Comparison of ENCODE assay signal across 22 cellular contexts in the genomic region with DNA sequence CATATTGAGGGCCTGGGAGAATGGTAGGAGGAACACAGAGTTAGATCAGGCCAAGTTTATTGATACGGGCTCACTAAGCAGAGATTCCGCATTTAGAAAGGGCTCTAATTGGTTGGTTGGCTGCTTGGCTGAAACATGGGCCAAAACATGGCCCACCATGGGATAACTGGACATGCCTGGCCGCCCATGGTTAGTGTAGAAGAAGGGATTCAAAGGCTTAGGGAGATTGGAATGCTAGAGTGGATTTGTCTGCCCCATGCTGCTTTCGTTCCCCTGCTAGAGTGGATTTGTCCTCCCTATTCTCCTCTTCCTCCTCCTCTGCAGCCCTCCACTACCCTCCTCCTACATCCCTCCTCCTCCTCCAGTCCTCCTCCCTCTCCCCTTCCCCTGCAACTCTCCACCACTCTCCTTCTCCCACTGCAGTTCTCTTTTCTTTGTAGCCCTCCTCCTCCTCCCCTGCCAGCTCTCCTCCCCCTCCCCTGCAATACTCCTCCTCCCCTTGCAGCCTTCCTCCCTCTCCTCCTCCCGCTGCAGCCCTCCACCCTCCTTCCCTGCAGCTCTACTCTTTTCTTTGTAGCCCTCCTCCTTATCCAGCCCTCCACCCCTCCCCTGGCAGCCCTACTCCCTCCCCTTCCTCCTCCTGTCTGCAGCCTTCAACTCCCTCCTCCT. TPM values are rescaled to one million over a fixed set of nuclear protein-coding genes. Genes with fewer than 3 reads are reported as not detected.
DNase-seq lines count a peak whose midpoint lies in the region; ATAC-seq, FAIRE-seq and TF ChIP-seq lines count a peak whose summit lies in the region.
"Had no signal": no experiment of that assay in that cellular context is flagged by ENCODE, and none has a peak within 500 bp of the region (broad histone marks: within the 10 kb centered on the region; RNA-seq: fewer than 3 reads in every experiment).

No MANE protein-coding gene starts in this region.

- no peak overlapping the region for H3K4me3 Mint-ChIP-seq in chondrocyte (ENCODE audit: unreplicated experiment)
- H3K4me3 Mint-ChIP-seq: HFFc6 had no signal

- ATAC-seq in HG02840 (IDR thresholded peaks at IDR 0.05; ENCODE audit: low FRiP score, unreplicated experiment) (no peak), GM19035 (IDR thresholded peaks at IDR 0.05; ENCODE audit: unreplicated experiment) (no peak)

- peaks cover 0 to 7% of the 10 kb centered on the region in 2 experiments for H3K36me3 ChIP-seq in HEK293 (ENCODE audit: control insufficient read depth in 2 of 2, insufficient read depth in 1 of 2, low read length in 2 of 2)
- H3K36me3 ChIP-seq in spleen: peaks cover 0 to 51% (median 5%) of the 10 kb centered on the region in 6 donors

- H3K27ac ChIP-seq in HEK293 (ENCODE audit: extremely low read depth, low read depth, low read length) (no peak overlapping the region), spleen (no peak overlapping the region)
- H3K27ac ChIP-seq: RWPE1 had no signal

- H3K27me3 Mint-ChIP-seq in chondrocyte (ENCODE audit: low read depth): no peaks in the 10 kb centered on the region

- H3K27me3 ChIP-seq in spleen (replicated peaks in 1 of 7): no peaks in the 10 kb centered on the region
- H3K27me3 ChIP-seq: MG63 had no signal

- DNase-seq in chondrocyte (ENCODE audit: low spot score) (peak; percentile 14), mesenteric fat pad (ENCODE audit: low spot score) (peak; percentile 60), spleen (peak; percentile 41), GM12892 (ENCODE audit: insufficient read length) (no peak), inferior parietal cortex (ENCODE audit: extremely low spot score) (no peak)
- DNase-seq: ACHN, Caco-2, DMS153, EL, HFFc6, Karpas-422, MG63, NCI-H1092 treated with DMSO at 0.1 percent for 48 hours, NCI-H2081 treated with DMSO at 0.1 percent for 48 hours, NCI-H510A, NCI-H774, PC-3 had no signal

- H3K9me3 ChIP-seq in HEK293 (ENCODE audit: control insufficient read depth, insufficient read depth, low read depth, low read length): no peaks in the 10 kb centered on the region
- no peaks in the 10 kb centered on the region for H3K9me3 ChIP-seq in spleen
- H3K9me3 ChIP-seq: Caco-2, MG63 had no signal

- POLR2A ChIA-PET in HEK293 (lab: Yijun Ruan, JAX): no interaction called here

- TF ChIP-seq CTCF in HEK293 (tag by site-specific recombination; IDR thresholded peaks at IDR 0.05) (no peak), chondrocyte (IDR thresholded peaks at IDR 0.05) (no peak), spleen (IDR thresholded peaks at IDR 0.05 in 8 of 11, conservative IDR thresholded peaks at IDR 0.05 in 3 of 11) (no peak)

- CTCF ChIA-PET in HEK293 (lab: Yijun Ruan, JAX): interaction anchor here (0.6 kb wide), 1 partner anchor 32 kb away, joined by 4 read pairs; no protein-coding TSS in a partner anchor

- peaks cover 17% of the 10 kb centered on the region for H3K4me1 Mint-ChIP-seq in chondrocyte (ENCODE audit: low read depth)

- no peaks in the 10 kb centered on the region for H3K4me1 ChIP-seq in HEK293 (ENCODE audit: control insufficient read depth, insufficient read depth, low read length)
- no peaks in the 10 kb centered on the region for H3K4me1 ChIP-seq in spleen
- H3K4me1 ChIP-seq: Caco-2 had no signal

- intact Hi-C loops in spleen (cut with DNase I; ENCODE audit: low total_unique reads): no loop called here

- no peaks in the 10 kb centered on the region for H3K9me3 Mint-ChIP-seq in chondrocyte (ENCODE audit: low read depth)

- H3K36me3 Mint-ChIP-seq in chondrocyte (ENCODE audit: low read depth): peaks cover 8% of the 10 kb centered on the region

- no peak for FAIRE-seq in GM12892 (lab: Jason Lieb, UNC)
- FAIRE-seq: GM19239 had no signal

- H3K4me3 ChIP-seq in HEK293 (ENCODE audit: low read depth, low read length) (no peak overlapping the region), spleen (no peak overlapping the region)
- H3K4me3 ChIP-seq: MG63 had no signal

- no peak for TF ChIP-seq POLR2A in spleen (IDR thresholded peaks at IDR 0.05)
- no peak for TF ChIP-seq POLR2A in GM12892 (IDR thresholded peaks at IDR 0.05; ENCODE audit: low read depth, low read length)

- peak overlapping the region; percentile 54 for H3K27ac Mint-ChIP-seq in chondrocyte (ENCODE audit: unreplicated experiment)
- H3K27ac Mint-ChIP-seq: HFFc6 had no signal

- WGBS in spleen, 5 donors: 78 to 91% (median 90%) methylated on average over 5 of the region's 5 CpGs

TF ChIP-seq in HEK293, 187 proteins besides CTCF, POLR2A, EP300 and RAD21:
- peak; percentile 48 for TF ChIP-seq ZFHX2 (tag by site-specific recombination; conservative IDR thresholded peaks at IDR 0.05)
- no peak for TF ChIP-seq ZNF37A (tag by site-specific recombination; IDR thresholded peaks at IDR 0.05)
- peak; percentile 83 for TF ChIP-seq EGR2 (tag by site-specific recombination; IDR thresholded peaks at IDR 0.05; ENCODE audit: low read depth)
- TF ChIP-seq, protein P1, sequence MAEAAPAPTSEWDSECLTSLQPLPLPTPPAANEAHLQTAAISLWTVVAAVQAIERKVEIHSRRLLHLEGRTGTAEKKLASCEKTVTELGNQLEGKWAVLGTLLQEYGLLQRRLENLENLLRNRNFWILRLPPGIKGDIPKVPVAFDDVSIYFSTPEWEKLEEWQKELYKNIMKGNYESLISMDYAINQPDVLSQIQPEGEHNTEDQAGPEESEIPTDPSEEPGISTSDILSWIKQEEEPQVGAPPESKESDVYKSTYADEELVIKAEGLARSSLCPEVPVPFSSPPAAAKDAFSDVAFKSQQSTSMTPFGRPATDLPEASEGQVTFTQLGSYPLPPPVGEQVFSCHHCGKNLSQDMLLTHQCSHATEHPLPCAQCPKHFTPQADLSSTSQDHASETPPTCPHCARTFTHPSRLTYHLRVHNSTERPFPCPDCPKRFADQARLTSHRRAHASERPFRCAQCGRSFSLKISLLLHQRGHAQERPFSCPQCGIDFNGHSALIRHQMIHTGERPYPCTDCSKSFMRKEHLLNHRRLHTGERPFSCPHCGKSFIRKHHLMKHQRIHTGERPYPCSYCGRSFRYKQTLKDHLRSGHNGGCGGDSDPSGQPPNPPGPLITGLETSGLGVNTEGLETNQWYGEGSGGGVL (tag by site-specific recombination; IDR thresholded peaks at IDR 0.05): peak; percentile 45; the same call in 1 of the 2 replicates

RNA-seq across cellular contexts. Expression of gene BOK, which starts 17.2 kb away (rescaled TPM):
- total RNA-seq in chondrocyte (28.5 to 46.8 TPM (median 44.6 TPM) in 3 replicates), mesenteric fat pad (115 TPM), spleen (10 to 100 TPM in 4 of 7 donors, 1 to 10 TPM in 3; 6.5 to 19.4 (median 13.0) TPM)
- polyA plus RNA-seq in spleen: 1 to 10 TPM; 3.0 to 7.2 (median 4.5) TPM
- polyA plus RNA-seq in GM12892 (2012; ENCODE audit: missing spikeins): 0.08 TPM

Comparison
In these comparisons a context has a peak if more than half of its experiments do, and no peak if none do; other contexts are left out.
1. DNase-seq: peak in chondrocyte (single experiment), mesenteric fat pad (single experiment) and spleen (single experiment); none in GM12892 (single experiment) and inferior parietal cortex (single experiment).